Comparison of ENCODE assay signal across 8 cellular contexts in the genomic region with DNA sequence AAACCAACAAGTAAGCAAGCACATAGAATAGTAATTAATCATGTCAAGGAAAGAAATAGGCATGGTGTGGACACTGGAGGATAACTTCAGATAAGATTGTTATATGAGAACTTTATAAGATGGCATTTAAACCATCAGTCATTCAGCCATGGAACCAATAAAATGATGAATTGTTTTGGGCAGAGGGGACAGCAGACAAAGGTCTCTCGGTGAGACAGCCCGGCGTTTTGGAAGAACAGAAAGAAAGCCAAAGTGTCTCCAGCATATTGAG. TPM values are rescaled to one million over a fixed set of nuclear protein-coding genes. Genes with fewer than 3 reads are reported as not detected.
DNase-seq lines count a peak whose midpoint lies in the region; ATAC-seq and TF ChIP-seq lines count a peak whose summit lies in the region.

No MANE protein-coding gene starts in this region.

- DNase-seq in Caco-2: no peak
- no peak for DNase-seq in Panc1 (ENCODE audit: low read depth, low spot score)
- no peak for DNase-seq in epithelial cell of esophagus (ENCODE audit: low read depth)
- DNase-seq in sciatic nerve (ENCODE audit: low spot score): no peak

- TF ChIP-seq CTCF in Caco-2 (IDR thresholded peaks at IDR 0.05; ENCODE audit: insufficient read depth in 1 of 2, low read depth in 1 of 2, low read length in 1 of 2, severe bottlenecking in 1 of 2, unreplicated experiment in 1 of 2) (no peak), Panc1 (IDR thresholded peaks at IDR 0.05) (no peak), epithelial cell of esophagus (IDR thresholded peaks at IDR 0.05; ENCODE audit: insufficient read depth, low read depth, low read length, missing control alignments) (no peak), parathyroid adenoma (IDR thresholded peaks at IDR 0.05) (no peak)

- in situ Hi-C loops in Panc1 (cut with HindIII; ENCODE audit: low pct_unique_long_range_greater_than_20kb, low sequenced_read_pairs): no loop called here

- no peaks in the 10 kb centered on the region for H3K27me3 Mint-ChIP-seq in Caco-2 (ENCODE audit: insufficient read depth, unreplicated experiment)

- H3K4me3 Mint-ChIP-seq in Caco-2 (ENCODE audit: unreplicated experiment): peak overlapping the region; percentile 94

- no peak overlapping the region for H3K9ac ChIP-seq in parathyroid adenoma

- H3K79me2 ChIP-seq in parathyroid adenoma: peaks cover 5% of the 10 kb centered on the region

- H3K9me3 Mint-ChIP-seq in Caco-2 (ENCODE audit: unreplicated experiment): no peaks in the 10 kb centered on the region

- CTCF ChIA-PET in Caco-2 (lab: Charles Lee): interaction anchor here (0.7 to 1.4 kb wide), 2 partner anchors 66 to 230 kb away, joined by 3 to 7 read pairs; no protein-coding TSS in a partner anchor
- CTCF ChIA-PET in Panc1 (lab: Charles Lee): no interaction called here

- H3K4me2 ChIP-seq in parathyroid adenoma (ENCODE audit: low read length): peak overlapping the region; percentile 54

- peak overlapping the region; percentile 95 for H3K27ac Mint-ChIP-seq in Caco-2 (ENCODE audit: unreplicated experiment)

- BruUV-seq in Caco-2 (replicated peaks; lab: Mats Ljungman, UMichigan) (TSS peak; percentile 67), Panc1 (replicated peaks; lab: Mats Ljungman, UMichigan) (no TSS peak)

- peak overlapping the region; percentile 39 for H2AFZ ChIP-seq in parathyroid adenoma

- H3K4me3 ChIP-seq in Caco-2 (ENCODE audit: low read depth, low read length): peak overlapping the region; percentile 39
- peak overlapping the region; percentile 69 to 79 for H3K4me3 ChIP-seq in Panc1 (ENCODE audit: low read depth in 2 of 2, low read length in 2 of 2)
- H3K4me3 ChIP-seq in epithelial cell of esophagus (ENCODE audit: low read length): peak overlapping the region; percentile 81
- H3K4me3 ChIP-seq in parathyroid adenoma (ENCODE audit: low read depth, low read length): peak overlapping the region; percentile 95

- H3K36me3 ChIP-seq in Caco-2 (ENCODE audit: control insufficient read depth, insufficient read depth, low read length): no peaks in the 10 kb centered on the region; the same call in 1 of the 2 replicates
- H3K36me3 ChIP-seq in Panc1 (ENCODE audit: control insufficient read depth, insufficient read depth, low read length): no peaks in the 10 kb centered on the region
- H3K36me3 ChIP-seq in parathyroid adenoma (ENCODE audit: control insufficient read depth, insufficient read depth, low read length): no peaks in the 10 kb centered on the region

- intact Hi-C loops in Caco-2 (cut with micrococcal nuclease; ENCODE audit: unreplicated experiment) (loop anchor here (2.0 kb wide), 4 partner anchors 34 to 238 kb away; a partner anchor contains a TSS), Panc1 (cut with micrococcal nuclease; ENCODE audit: unreplicated experiment) (no loop called here), sciatic nerve (cut with DNase I) (loop anchor here (10.0 kb wide), 1 partner anchor 90 kb away; a partner anchor contains a TSS)

- no peaks in the 10 kb centered on the region for H3K9me3 ChIP-seq in Caco-2
- no peaks in the 10 kb centered on the region for H3K9me3 ChIP-seq in Panc1 (ENCODE audit: control insufficient read depth, insufficient read depth, low read depth, low read length)
- H3K9me3 ChIP-seq in parathyroid adenoma (ENCODE audit: control insufficient read depth, low read length): no peaks in the 10 kb centered on the region

- H3K36me3 Mint-ChIP-seq in Caco-2 (ENCODE audit: insufficient read depth, unreplicated experiment): peaks cover 5% of the 10 kb centered on the region

- no peak for ATAC-seq in Panc1
- no peak for ATAC-seq in sciatic nerve
- ATAC-seq in HG02852 (IDR thresholded peaks at IDR 0.05; ENCODE audit: unreplicated experiment): no peak
- ATAC-seq in GM19328 (IDR thresholded peaks at IDR 0.05; ENCODE audit: unreplicated experiment): no peak
- ATAC-seq in GM21526 (IDR thresholded peaks at IDR 0.05; ENCODE audit: low FRiP score, unreplicated experiment): no peak

- POLR2A ChIA-PET in Caco-2 (lab: Charles Lee) (interaction anchor here (0.6 to 1.4 kb wide), 3 partner anchors 17 to 127 kb away, joined by 3 to 8 read pairs (median 3); a partner anchor contains a TSS), Panc1 (lab: Charles Lee) (no interaction called here)

- H3K4me1 ChIP-seq in Caco-2: peaks cover 25% of the 10 kb centered on the region
- no peaks in the 10 kb centered on the region; the same call in 1 of the 2 replicates for H3K4me1 ChIP-seq in Panc1 (ENCODE audit: control insufficient read depth, insufficient read depth, low read length)
- H3K4me1 ChIP-seq in parathyroid adenoma: peaks cover 2% of the 10 kb centered on the region

- no peak overlapping the region; the same call in 1 of the 2 replicates for H3K27ac ChIP-seq in Panc1 (ENCODE audit: low read length)
- H3K27ac ChIP-seq in parathyroid adenoma: peak overlapping the region; percentile 66

- no peaks in the 10 kb centered on the region for H3K27me3 ChIP-seq in Caco-2 (replicated peaks; ENCODE audit: control insufficient read depth, insufficient read depth, low read length)
- H3K27me3 ChIP-seq in Panc1 (ENCODE audit: control insufficient read depth, insufficient read depth, low read length): peaks cover 2% of the 10 kb centered on the region; the same call in 1 of the 2 replicates
- H3K27me3 ChIP-seq in parathyroid adenoma (ENCODE audit: control insufficient read depth, insufficient read depth, low read length): no peaks in the 10 kb centered on the region

- H3K4me1 Mint-ChIP-seq in Caco-2 (ENCODE audit: low read depth, unreplicated experiment): peaks cover 14% of the 10 kb centered on the region

RNA-seq across cellular contexts. Expression of a gene that starts 0.8 kb away (rescaled TPM):
- total RNA-seq in Caco-2 (2022) (23.8 and 24.3 TPM in 2 replicates), Panc1 (2021; ENCODE audit: unreplicated experiment) (2.1 TPM), sciatic nerve (78.9 TPM)
- 0.63 TPM for polyA plus RNA-seq in Panc1 (2012; ENCODE audit: insufficient read length)

Comparison
In these comparisons a context has a peak if more than half of its experiments do, and no peak if none do; other contexts are left out.
1. H3K4me3 ChIP-seq: peak in every context shown above with its lines; median percentile 95 in parathyroid adenoma; 81 in epithelial cell of esophagus; 74 in Panc1; 39 in Caco-2.